Comparison of ENCODE assay signal across 1 cellular context in genomic region chr1:94031154-94031553, GRCh38.
TF ChIP-seq lines count a peak whose summit lies in the region.

No MANE protein-coding gene starts in this region.

TF ChIP-seq in GM12878, 131 proteins besides CTCF, POLR2A, EP300 and RAD21 (continued from another document):
- TF ChIP-seq, protein P1, sequence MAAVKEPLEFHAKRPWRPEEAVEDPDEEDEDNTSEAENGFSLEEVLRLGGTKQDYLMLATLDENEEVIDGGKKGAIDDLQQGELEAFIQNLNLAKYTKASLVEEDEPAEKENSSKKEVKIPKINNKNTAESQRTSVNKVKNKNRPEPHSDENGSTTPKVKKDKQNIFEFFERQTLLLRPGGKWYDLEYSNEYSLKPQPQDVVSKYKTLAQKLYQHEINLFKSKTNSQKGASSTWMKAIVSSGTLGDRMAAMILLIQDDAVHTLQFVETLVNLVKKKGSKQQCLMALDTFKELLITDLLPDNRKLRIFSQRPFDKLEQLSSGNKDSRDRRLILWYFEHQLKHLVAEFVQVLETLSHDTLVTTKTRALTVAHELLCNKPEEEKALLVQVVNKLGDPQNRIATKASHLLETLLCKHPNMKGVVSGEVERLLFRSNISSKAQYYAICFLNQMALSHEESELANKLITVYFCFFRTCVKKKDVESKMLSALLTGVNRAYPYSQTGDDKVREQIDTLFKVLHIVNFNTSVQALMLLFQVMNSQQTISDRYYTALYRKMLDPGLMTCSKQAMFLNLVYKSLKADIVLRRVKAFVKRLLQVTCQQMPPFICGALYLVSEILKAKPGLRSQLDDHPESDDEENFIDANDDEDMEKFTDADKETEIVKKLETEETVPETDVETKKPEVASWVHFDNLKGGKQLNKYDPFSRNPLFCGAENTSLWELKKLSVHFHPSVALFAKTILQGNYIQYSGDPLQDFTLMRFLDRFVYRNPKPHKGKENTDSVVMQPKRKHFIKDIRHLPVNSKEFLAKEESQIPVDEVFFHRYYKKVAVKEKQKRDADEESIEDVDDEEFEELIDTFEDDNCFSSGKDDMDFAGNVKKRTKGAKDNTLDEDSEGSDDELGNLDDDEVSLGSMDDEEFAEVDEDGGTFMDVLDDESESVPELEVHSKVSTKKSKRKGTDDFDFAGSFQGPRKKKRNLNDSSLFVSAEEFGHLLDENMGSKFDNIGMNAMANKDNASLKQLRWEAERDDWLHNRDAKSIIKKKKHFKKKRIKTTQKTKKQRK (IDR thresholded peaks at IDR 0.05; ENCODE audit: low read depth, low read length): no peak
- no peak for TF ChIP-seq ESRRA (IDR thresholded peaks at IDR 0.05; ENCODE audit: low read length)
- TF ChIP-seq, protein P2, sequence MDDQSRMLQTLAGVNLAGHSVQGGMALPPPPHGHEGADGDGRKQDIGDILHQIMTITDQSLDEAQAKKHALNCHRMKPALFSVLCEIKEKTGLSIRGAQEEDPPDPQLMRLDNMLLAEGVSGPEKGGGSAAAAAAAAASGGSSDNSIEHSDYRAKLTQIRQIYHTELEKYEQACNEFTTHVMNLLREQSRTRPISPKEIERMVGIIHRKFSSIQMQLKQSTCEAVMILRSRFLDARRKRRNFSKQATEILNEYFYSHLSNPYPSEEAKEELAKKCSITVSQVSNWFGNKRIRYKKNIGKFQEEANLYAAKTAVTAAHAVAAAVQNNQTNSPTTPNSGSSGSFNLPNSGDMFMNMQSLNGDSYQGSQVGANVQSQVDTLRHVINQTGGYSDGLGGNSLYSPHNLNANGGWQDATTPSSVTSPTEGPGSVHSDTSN (IDR thresholded peaks at IDR 0.05; ENCODE audit: insufficient replicate concordance, low read depth, low read length): no peak
- no peak for TF ChIP-seq MAX (IDR thresholded peaks at IDR 0.05; ENCODE audit: low read depth, low read length)
- TF ChIP-seq SUPT20H (IDR thresholded peaks at IDR 0.05; ENCODE audit: borderline replicate concordance, control insufficient read depth, low read depth, low read length): no peak
- no peak for TF ChIP-seq SREBF1 (IDR thresholded peaks at IDR 0.05; ENCODE audit: low read length)
- TF ChIP-seq MLLT1 (IDR thresholded peaks at IDR 0.05): no peak
- peak; percentile 91 for TF ChIP-seq RAD51 (IDR thresholded peaks at IDR 0.05)
- no peak for TF ChIP-seq RB1 (IDR thresholded peaks at IDR 0.05; ENCODE audit: borderline replicate concordance)
- peak in 1 of 2 experiments; percentile 48; a peak in 1 of 4 replicates for TF ChIP-seq BHLHE40 (IDR thresholded peaks at IDR 0.05; ENCODE audit: borderline replicate concordance in 1 of 2, low read depth in 2 of 2, low read length in 1 of 2)
- no peak for TF ChIP-seq CUX1 (IDR thresholded peaks at IDR 0.05; ENCODE audit: insufficient replicate concordance, low read depth, low read length)
- TF ChIP-seq GABPA (IDR thresholded peaks at IDR 0.05; ENCODE audit: low read depth): no peak
